ENCODE assay signal across 1 cellular context in genomic region chr17:39077874-39078273, GRCh38.
TF ChIP-seq lines count a peak whose summit lies in the region.

No MANE protein-coding gene starts in this region.

TF ChIP-seq in H1, 55 proteins besides CTCF, POLR2A, EP300 and RAD21:
- TF ChIP-seq TAF7 (optimal IDR thresholded peaks at IDR 0.05; ENCODE audit: borderline replicate concordance, low read depth, low read length) (no peak), ASH2L (IDR thresholded peaks at IDR 0.05; ENCODE audit: low read length) (no peak), CTBP2 (IDR thresholded peaks at IDR 0.05; ENCODE audit: borderline replicate concordance, insufficient read depth, insufficient read length, low read length) (no peak), HDAC2 (IDR thresholded peaks at IDR 0.05; ENCODE audit: borderline replicate concordance in 1 of 2, low read depth in 2 of 2, low read length in 2 of 2) (no peak), BCL11A (IDR thresholded peaks at IDR 0.05; ENCODE audit: low read depth in 2 of 2, low read length in 2 of 2) (no peak), E2F6 (IDR thresholded peaks at IDR 0.05) (no peak), BACH1 (IDR thresholded peaks at IDR 0.05; ENCODE audit: low read length) (no peak), SIRT6 (IDR thresholded peaks at IDR 0.05; ENCODE audit: low read length) (no peak), RNF2 (IDR thresholded peaks at IDR 0.05; ENCODE audit: borderline replicate concordance, low read depth, low read length, missing control alignments, poor library complexity, severe bottlenecking) (no peak), SRF (IDR thresholded peaks at IDR 0.05; ENCODE audit: low read depth, low read length) (no peak), HDAC6 (IDR thresholded peaks at IDR 0.05; ENCODE audit: low read depth, low read length) (no peak), TBP (IDR thresholded peaks at IDR 0.05; ENCODE audit: low read depth, low read length) (no peak), SIX5 (IDR thresholded peaks at IDR 0.05; ENCODE audit: low read depth, low read length) (no peak), SP4 (IDR thresholded peaks at IDR 0.05; ENCODE audit: low read length) (no peak), SAP30 (IDR thresholded peaks at IDR 0.05; ENCODE audit: insufficient read depth, insufficient replicate concordance, low read length) (no peak), KDM4A (IDR thresholded peaks at IDR 0.05; ENCODE audit: low read depth, low read length, severe bottlenecking) (no peak), EZH2 (IDR thresholded peaks at IDR 0.05; ENCODE audit: low read depth, low read length, severe bottlenecking) (no peak), EGR1 (IDR thresholded peaks at IDR 0.05; ENCODE audit: borderline replicate concordance, low read depth, low read length) (no peak), ATF2 (IDR thresholded peaks at IDR 0.05; ENCODE audit: low read length) (no peak)
